Comparison of ENCODE assay signal across 12 cellular contexts in the genomic region with DNA sequence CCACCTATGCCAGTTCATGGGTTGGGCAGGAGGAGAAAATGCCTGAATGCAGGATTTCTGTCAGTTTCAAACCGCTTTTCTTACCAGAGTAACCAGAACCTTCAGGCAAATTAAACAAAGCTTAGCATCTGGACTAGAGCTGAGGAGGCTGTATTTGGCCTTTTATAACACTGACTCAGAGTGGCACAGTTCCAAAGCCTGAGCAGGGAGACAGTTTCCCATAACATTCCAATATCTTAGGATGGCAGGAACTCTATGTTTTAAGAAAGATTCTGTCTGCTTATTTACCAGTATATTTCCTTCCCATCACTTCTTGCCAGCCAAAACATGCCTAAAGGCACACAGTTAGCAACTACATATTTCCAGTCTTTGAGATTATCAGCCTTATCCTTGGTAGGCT. TPM values are rescaled to one million over a fixed set of nuclear protein-coding genes. Genes with fewer than 3 reads are reported as not detected.
DNase-seq lines count a peak whose midpoint lies in the region; ATAC-seq and TF ChIP-seq lines count a peak whose summit lies in the region.
"Had no signal": no experiment of that assay in that cellular context is flagged by ENCODE, and none has a peak within 500 bp of the region (broad histone marks: within the 10 kb centered on the region; RNA-seq: fewer than 3 reads in every experiment).

No MANE protein-coding gene starts in this region.

- peaks cover 100% of the 10 kb centered on the region for H3K36me3 Mint-ChIP-seq in activated T-cell treated with anti-CD3 and anti-CD28 coated beads, Interleukin-2, amount 50 U/mL, for 24 hours (ENCODE audit: low read depth)

- peak overlapping the region; percentile 50 for H3K27ac ChIP-seq in angular gyrus (ENCODE audit: low read depth, low read length)
- peak overlapping the region; percentile 4 to 52 for H3K27ac ChIP-seq in thoracic aorta
- H3K27ac ChIP-seq: A549 had no signal

- no peaks in the 10 kb centered on the region for H3K27me3 ChIP-seq in thoracic aorta (replicated peaks; ENCODE audit: insufficient read depth)

- peak overlapping the region; percentile 41 for H3K27ac Mint-ChIP-seq in activated T-cell treated with anti-CD3 and anti-CD28 coated beads, Interleukin-2, amount 50 U/mL, for 24 hours

- H3K27me3 Mint-ChIP-seq in activated T-cell treated with anti-CD3 and anti-CD28 coated beads, Interleukin-2, amount 50 U/mL, for 24 hours: no peaks in the 10 kb centered on the region

- H3K36me3 ChIP-seq in thoracic aorta: peaks cover 93% of the 10 kb centered on the region

- H3K9me3 Mint-ChIP-seq in activated T-cell treated with anti-CD3 and anti-CD28 coated beads, Interleukin-2, amount 50 U/mL, for 24 hours: no peaks in the 10 kb centered on the region

- no peak for DNase-seq in activated T-cell treated with anti-CD3 and anti-CD28 coated beads, Interleukin-2, amount 50 U/mL, for 24 hours
- no peak for DNase-seq in activated T-cell treated with anti-CD3 and anti-CD28 coated beads, Interleukin-2, amount 50 U/mL, for 1 hour
- DNase-seq in glomerular visceral epithelial cell (ENCODE audit: extremely low spot score) (peak; percentile 18), thoracic aorta (ENCODE audit: low spot score) (no peak), NCI-H748 treated with DMSO at 0.1 percent for 48 hours (lab: John Stamatoyannopoulos, UW) (no peak)
- DNase-seq: activated effector memory CD4-positive, alpha-beta T cell treated with Interleukin-2 at 50 U/mL for 16 hours; NCI-H1694 treated with DMSO at 0.1 percent for 48 hours; SW 1271 had no signal

- no peak overlapping the region for H3K4me3 Mint-ChIP-seq in activated T-cell treated with anti-CD3 and anti-CD28 coated beads, Interleukin-2, amount 50 U/mL, for 24 hours

- H3K4me3 ChIP-seq in thoracic aorta: no peak overlapping the region
- H3K4me3 ChIP-seq: A549 had no signal

- H3K9me3 ChIP-seq in thoracic aorta: no peaks in the 10 kb centered on the region
- H3K9me3 ChIP-seq: A549 had no signal

- no peak for TF ChIP-seq CTCF in thoracic aorta (IDR thresholded peaks at IDR 0.05)

- H3K4me1 Mint-ChIP-seq in activated T-cell treated with anti-CD3 and anti-CD28 coated beads, Interleukin-2, amount 50 U/mL, for 24 hours (ENCODE audit: low read depth): peaks cover 2% of the 10 kb centered on the region

- peaks cover 5 to 17% of the 10 kb centered on the region in 2 donors for H3K4me1 ChIP-seq in thoracic aorta (ENCODE audit: control insufficient read depth in 1 of 2, low read depth in 2 of 2)

- ATAC-seq in thoracic aorta (ENCODE audit: insufficient number of reproducible peaks, low FRiP score, low read depth) (no peak), HG02759 (IDR thresholded peaks at IDR 0.05; ENCODE audit: unreplicated experiment) (no peak), HG02970 (IDR thresholded peaks at IDR 0.05; ENCODE audit: low FRiP score, unreplicated experiment) (no peak)
- ATAC-seq: A549 had no signal

RNA-seq across cellular contexts. Expression of gene UBR4, which starts 46.8 kb away (rescaled TPM):
- total RNA-seq in thoracic aorta: 100 to 1,000 TPM; 231 to 266 TPM
